In genomic region chr1:229272164-229273158, GRCh38 we compare ENCODE assay signal across 8 cellular contexts. TPM values are rescaled to one million over a fixed set of nuclear protein-coding genes. Genes with fewer than 3 reads are reported as not detected.
DNase-seq lines count a peak whose midpoint lies in the region; TF ChIP-seq lines count a peak whose summit lies in the region.

No MANE protein-coding gene starts in this region.

- peaks cover 38% of the 10 kb centered on the region for H3K79me2 ChIP-seq in neural cell (replicated peaks; ENCODE audit: insufficient read depth, low read length)

- H4K20me1 ChIP-seq in neural cell (ENCODE audit: insufficient read depth), result no peaks in the 10 kb centered on the region

- no peaks in the 10 kb centered on the region for H3F3A ChIP-seq in neural cell (ENCODE audit: insufficient read depth, low read length, poor library complexity, severe bottlenecking)

- no peaks in the 10 kb centered on the region for H3K36me3 ChIP-seq in neural cell (ENCODE audit: insufficient read depth, low read length)

- H3K9ac ChIP-seq in neural cell (ENCODE audit: low read length), result peak overlapping the region; percentile 65

- no peak for TF ChIP-seq RAD21 in neural cell (conservative IDR thresholded peaks at IDR 0.05)

- H3K9me3 ChIP-seq in neural cell (ENCODE audit: low read length), result no peaks in the 10 kb centered on the region

- no peaks in the 10 kb centered on the region for H3K27me3 ChIP-seq in neural cell (ENCODE audit: insufficient read depth, low read depth, low read length)

- in situ Hi-C loops in ACHN (cut with HindIII; ENCODE audit: low pct_ligation_motif_present, low pct_unique_long_range_greater_than_20kb, low sequenced_read_pairs), result no loop called here

- no peak for TF ChIP-seq EP300 in neural cell (conservative IDR thresholded peaks at IDR 0.05; ENCODE audit: poor library complexity, severe bottlenecking)

- peak overlapping the region; percentile 94 for H3K4me2 ChIP-seq in neural cell (ENCODE audit: low read length)

- H3K4me3 ChIP-seq in neural cell (ENCODE audit: low read length), result peak overlapping the region; percentile 74

- H3K9me2 ChIP-seq in neural cell (ENCODE audit: insufficient read depth, low read length), result no peaks in the 10 kb centered on the region

- H2AFZ ChIP-seq in neural cell (ENCODE audit: low read depth, low read length), result no peak overlapping the region

- peak overlapping the region; percentile 33 for H3K27ac ChIP-seq in cingulate gyrus (ENCODE audit: low read depth, low read length)
- H3K27ac ChIP-seq in neural cell (ENCODE audit: low read length), result no peak overlapping the region

- no peak for TF ChIP-seq CTCF in neural cell (IDR thresholded peaks at IDR 0.05; ENCODE audit: poor library complexity, severe bottlenecking)

- DNase-seq in EH (ENCODE audit: low read depth), result peak; percentile 44
- peak; percentile 84 for DNase-seq in NCI-H2171 treated with DMSO at 0.1 percent for 48 hours (lab: John Stamatoyannopoulos, UW)
- DNase-seq in SW480 (ENCODE audit: low spot score), result no peak
- no peak for DNase-seq in HuH-7.5 (ENCODE audit: low spot score)
- no peak for DNase-seq in activated CD8-positive, alpha-beta memory T cell treated with anti-CD3 and anti-CD28 coated beads for 24 hours
- DNase-seq in ACHN, result no peak

TF ChIP-seq in neural cell, 6 proteins besides CTCF, POLR2A, EP300 and RAD21:
- TF ChIP-seq MXI1 (conservative IDR thresholded peaks at IDR 0.05; ENCODE audit: poor library complexity, severe bottlenecking) (no peak), SMC3 (conservative IDR thresholded peaks at IDR 0.05; ENCODE audit: poor library complexity) (no peak), POLR2AphosphoS5 (IDR thresholded peaks at IDR 0.05) (no peak), EZH2 (IDR thresholded peaks at IDR 0.05; ENCODE audit: borderline replicate concordance, insufficient read depth, low read length, poor library complexity, severe bottlenecking) (no peak), TAF1 (IDR thresholded peaks at IDR 0.05; ENCODE audit: low read depth) (no peak)
- TF ChIP-seq, protein P1, sequence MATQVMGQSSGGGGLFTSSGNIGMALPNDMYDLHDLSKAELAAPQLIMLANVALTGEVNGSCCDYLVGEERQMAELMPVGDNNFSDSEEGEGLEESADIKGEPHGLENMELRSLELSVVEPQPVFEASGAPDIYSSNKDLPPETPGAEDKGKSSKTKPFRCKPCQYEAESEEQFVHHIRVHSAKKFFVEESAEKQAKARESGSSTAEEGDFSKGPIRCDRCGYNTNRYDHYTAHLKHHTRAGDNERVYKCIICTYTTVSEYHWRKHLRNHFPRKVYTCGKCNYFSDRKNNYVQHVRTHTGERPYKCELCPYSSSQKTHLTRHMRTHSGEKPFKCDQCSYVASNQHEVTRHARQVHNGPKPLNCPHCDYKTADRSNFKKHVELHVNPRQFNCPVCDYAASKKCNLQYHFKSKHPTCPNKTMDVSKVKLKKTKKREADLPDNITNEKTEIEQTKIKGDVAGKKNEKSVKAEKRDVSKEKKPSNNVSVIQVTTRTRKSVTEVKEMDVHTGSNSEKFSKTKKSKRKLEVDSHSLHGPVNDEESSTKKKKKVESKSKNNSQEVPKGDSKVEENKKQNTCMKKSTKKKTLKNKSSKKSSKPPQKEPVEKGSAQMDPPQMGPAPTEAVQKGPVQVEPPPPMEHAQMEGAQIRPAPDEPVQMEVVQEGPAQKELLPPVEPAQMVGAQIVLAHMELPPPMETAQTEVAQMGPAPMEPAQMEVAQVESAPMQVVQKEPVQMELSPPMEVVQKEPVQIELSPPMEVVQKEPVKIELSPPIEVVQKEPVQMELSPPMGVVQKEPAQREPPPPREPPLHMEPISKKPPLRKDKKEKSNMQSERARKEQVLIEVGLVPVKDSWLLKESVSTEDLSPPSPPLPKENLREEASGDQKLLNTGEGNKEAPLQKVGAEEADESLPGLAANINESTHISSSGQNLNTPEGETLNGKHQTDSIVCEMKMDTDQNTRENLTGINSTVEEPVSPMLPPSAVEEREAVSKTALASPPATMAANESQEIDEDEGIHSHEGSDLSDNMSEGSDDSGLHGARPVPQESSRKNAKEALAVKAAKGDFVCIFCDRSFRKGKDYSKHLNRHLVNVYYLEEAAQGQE (IDR thresholded peaks at IDR 0.05; ENCODE audit: borderline replicate concordance), result no peak
TF ChIP-seq in neural cell: peak in this region for 0.

RNA-seq across cellular contexts. Expression of gene RAB4A, which starts 1.6 kb away (rescaled TPM):
- polyA plus RNA-seq in neural cell, result 43.2 and 49.8 TPM in 2 replicates
- 49.7 and 51.7 TPM in 2 replicates for polyA minus RNA-seq in neural cell

Comparison
In these comparisons a context has a peak if more than half of its experiments do, and no peak if none do; other contexts are left out.
1. DNase-seq: peak in EH (single experiment) and NCI-H2171 treated with DMSO at 0.1 percent for 48 hours (single experiment); none in SW480 (single experiment), HuH-7.5 (single experiment), activated CD8-positive, alpha-beta memory T cell treated with anti-CD3 and anti-CD28 coated beads for 24 hours (single experiment) and ACHN (single experiment).